In genomic region chr3:107032111-107032510, GRCh38 we compare ENCODE assay signal across 1 cellular context.
TF ChIP-seq lines count a peak whose summit lies in the region.

No MANE protein-coding gene starts in this region.

TF ChIP-seq in GM23338, 12 proteins besides CTCF, POLR2A, EP300 and RAD21 (continued from another document):
- TF ChIP-seq, protein P1, sequence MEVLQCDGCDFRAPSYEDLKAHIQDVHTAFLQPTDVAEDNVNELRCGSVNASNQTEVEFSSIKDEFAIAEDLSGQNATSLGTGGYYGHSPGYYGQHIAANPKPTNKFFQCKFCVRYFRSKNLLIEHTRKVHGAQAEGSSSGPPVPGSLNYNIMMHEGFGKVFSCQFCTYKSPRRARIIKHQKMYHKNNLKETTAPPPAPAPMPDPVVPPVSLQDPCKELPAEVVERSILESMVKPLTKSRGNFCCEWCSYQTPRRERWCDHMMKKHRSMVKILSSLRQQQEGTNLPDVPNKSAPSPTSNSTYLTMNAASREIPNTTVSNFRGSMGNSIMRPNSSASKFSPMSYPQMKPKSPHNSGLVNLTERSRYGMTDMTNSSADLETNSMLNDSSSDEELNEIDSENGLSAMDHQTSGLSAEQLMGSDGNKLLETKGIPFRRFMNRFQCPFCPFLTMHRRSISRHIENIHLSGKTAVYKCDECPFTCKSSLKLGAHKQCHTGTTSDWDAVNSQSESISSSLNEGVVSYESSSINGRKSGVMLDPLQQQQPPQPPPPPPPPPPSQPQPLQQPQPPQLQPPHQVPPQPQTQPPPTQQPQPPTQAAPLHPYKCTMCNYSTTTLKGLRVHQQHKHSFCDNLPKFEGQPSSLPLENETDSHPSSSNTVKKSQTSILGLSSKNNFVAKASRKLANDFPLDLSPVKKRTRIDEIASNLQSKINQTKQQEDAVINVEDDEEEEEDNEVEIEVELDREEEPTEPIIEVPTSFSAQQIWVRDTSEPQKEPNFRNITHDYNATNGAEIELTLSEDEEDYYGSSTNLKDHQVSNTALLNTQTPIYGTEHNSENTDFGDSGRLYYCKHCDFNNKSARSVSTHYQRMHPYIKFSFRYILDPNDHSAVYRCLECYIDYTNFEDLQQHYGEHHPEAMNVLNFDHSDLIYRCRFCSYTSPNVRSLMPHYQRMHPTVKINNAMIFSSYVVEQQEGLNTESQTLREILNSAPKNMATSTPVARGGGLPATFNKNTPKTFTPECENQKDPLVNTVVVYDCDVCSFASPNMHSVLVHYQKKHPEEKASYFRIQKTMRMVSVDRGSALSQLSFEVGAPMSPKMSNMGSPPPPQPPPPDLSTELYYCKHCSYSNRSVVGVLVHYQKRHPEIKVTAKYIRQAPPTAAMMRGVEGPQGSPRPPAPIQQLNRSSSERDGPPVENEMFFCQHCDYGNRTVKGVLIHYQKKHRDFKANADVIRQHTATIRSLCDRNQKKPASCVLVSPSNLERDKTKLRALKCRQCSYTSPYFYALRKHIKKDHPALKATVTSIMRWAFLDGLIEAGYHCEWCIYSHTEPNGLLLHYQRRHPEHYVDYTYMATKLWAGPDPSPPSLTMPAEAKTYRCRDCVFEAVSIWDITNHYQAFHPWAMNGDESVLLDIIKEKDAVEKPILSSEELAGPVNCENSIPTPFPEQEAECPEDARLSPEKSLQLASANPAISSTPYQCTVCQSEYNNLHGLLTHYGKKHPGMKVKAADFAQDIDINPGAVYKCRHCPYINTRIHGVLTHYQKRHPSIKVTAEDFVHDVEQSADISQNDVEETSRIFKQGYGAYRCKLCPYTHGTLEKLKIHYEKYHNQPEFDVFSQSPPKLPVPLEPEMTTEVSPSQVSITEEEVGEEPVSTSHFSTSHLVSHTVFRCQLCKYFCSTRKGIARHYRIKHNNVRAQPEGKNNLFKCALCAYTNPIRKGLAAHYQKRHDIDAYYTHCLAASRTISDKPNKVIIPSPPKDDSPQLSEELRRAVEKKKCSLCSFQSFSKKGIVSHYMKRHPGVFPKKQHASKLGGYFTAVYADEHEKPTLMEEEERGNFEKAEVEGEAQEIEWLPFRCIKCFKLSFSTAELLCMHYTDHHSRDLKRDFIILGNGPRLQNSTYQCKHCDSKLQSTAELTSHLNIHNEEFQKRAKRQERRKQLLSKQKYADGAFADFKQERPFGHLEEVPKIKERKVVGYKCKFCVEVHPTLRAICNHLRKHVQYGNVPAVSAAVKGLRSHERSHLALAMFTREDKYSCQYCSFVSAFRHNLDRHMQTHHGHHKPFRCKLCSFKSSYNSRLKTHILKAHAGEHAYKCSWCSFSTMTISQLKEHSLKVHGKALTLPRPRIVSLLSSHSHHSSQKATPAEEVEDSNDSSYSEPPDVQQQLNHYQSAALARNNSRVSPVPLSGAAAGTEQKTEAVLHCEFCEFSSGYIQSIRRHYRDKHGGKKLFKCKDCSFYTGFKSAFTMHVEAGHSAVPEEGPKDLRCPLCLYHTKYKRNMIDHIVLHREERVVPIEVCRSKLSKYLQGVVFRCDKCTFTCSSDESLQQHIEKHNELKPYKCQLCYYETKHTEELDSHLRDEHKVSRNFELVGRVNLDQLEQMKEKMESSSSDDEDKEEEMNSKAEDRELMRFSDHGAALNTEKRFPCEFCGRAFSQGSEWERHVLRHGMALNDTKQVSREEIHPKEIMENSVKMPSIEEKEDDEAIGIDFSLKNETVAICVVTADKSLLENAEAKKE (CRISPR knock-in tag; IDR thresholded peaks at IDR 0.05) = no peak
- TF ChIP-seq EZH2phosphoT487 (IDR thresholded peaks at IDR 0.05; ENCODE audit: unreplicated experiment) = no peak
- TF ChIP-seq EZH2 (IDR thresholded peaks at IDR 0.05; ENCODE audit: low read depth, unreplicated experiment) = no peak
- no peak for TF ChIP-seq STAT1 (IDR thresholded peaks at IDR 0.05; ENCODE audit: unreplicated experiment)
TF ChIP-seq in GM23338: peak in this region for 0.
